ENCODE assay signal across 30 cellular contexts in genomic region chr13:33518442-33518841, GRCh38.
DNase-seq lines count a peak whose midpoint lies in the region; ATAC-seq, FAIRE-seq and TF ChIP-seq lines count a peak whose summit lies in the region.
"Had no signal": no experiment of that assay in that cellular context is flagged by ENCODE, and none has a peak within 500 bp of the region (broad histone marks: within the 10 kb centered on the region; RNA-seq: fewer than 3 reads in every experiment).

No MANE protein-coding gene starts in this region.

- H3K27ac Mint-ChIP-seq in GM23338 (no peak overlapping the region; the same call in 1 of the 2 replicates), astrocyte (ENCODE audit: unreplicated experiment) (peak overlapping the region; percentile 13)
- H3K27ac Mint-ChIP-seq: activated naive CD8-positive, alpha-beta T cell treated with anti-CD3 and anti-CD28 coated beads for 36 hours; HFFc6; neural progenitor cell had no signal

- H2AFZ ChIP-seq in GM23338 (peak overlapping the region; percentile 80; the same call in 1 of the 2 replicates), astrocyte (ENCODE audit: low read depth, low read length) (no peak overlapping the region)
- H2AFZ ChIP-seq: hepatocyte, neural progenitor cell, parathyroid adenoma had no signal

- peaks cover 2% of the 10 kb centered on the region for H3K27me3 Mint-ChIP-seq in GM23338 (ENCODE audit: insufficient read depth, low read depth, poor library complexity)
- H3K27me3 Mint-ChIP-seq in astrocyte (ENCODE audit: low read depth, unreplicated experiment) = no peaks in the 10 kb centered on the region

- no peak overlapping the region for H3K9ac ChIP-seq in astrocyte (ENCODE audit: low read length)
- H3K9ac ChIP-seq: neural progenitor cell, parathyroid adenoma had no signal

- H3K4me1 ChIP-seq in GM23338 (ENCODE audit: insufficient read depth) (peaks cover 17% of the 10 kb centered on the region), astrocyte (ENCODE audit: insufficient read depth, low read length) (peaks cover 17% of the 10 kb centered on the region), body of pancreas (peaks cover 8% of the 10 kb centered on the region)
- H3K4me1 ChIP-seq: gastrocnemius medialis, parathyroid adenoma, right atrium auricular region had no signal

- H3K79me2 ChIP-seq in GM23338 (replicated peaks; ENCODE audit: insufficient read depth) (no peaks in the 10 kb centered on the region), astrocyte (ENCODE audit: insufficient read depth, low read length) (no peaks in the 10 kb centered on the region)
- H3K79me2 ChIP-seq: hepatocyte, parathyroid adenoma had no signal

- in situ Hi-C loops in brain microvascular endothelial cell (cut with HindIII; ENCODE audit: low pct_ligation_motif_present, low sequenced_read_pairs) = no loop called here

- H3K4me3 Mint-ChIP-seq in GM23338 (no peak overlapping the region), astrocyte (ENCODE audit: unreplicated experiment) (no peak overlapping the region)
- H3K4me3 Mint-ChIP-seq: activated naive CD8-positive, alpha-beta T cell treated with anti-CD3 and anti-CD28 coated beads for 36 hours; CD4-positive, alpha-beta memory T cell; HFFc6; neural progenitor cell had no signal

- H3K27ac ChIP-seq in GM23338 (ENCODE audit: low read depth) = no peak overlapping the region
- no peak overlapping the region for H3K27ac ChIP-seq in astrocyte (ENCODE audit: low read depth, low read length)
- no peak overlapping the region for H3K27ac ChIP-seq in brain microvascular endothelial cell
- H3K27ac ChIP-seq in body of pancreas = no peak overlapping the region
- H3K27ac ChIP-seq: gastrocnemius medialis, hepatocyte, neural progenitor cell, parathyroid adenoma, right atrium auricular region had no signal

- no peak for TF ChIP-seq POLR2A in body of pancreas (IDR thresholded peaks at IDR 0.05)

- H3K4me3 ChIP-seq in GM23338 (no peak overlapping the region), astrocyte (ENCODE audit: insufficient read depth, low read depth, low read length) (no peak overlapping the region), brain microvascular endothelial cell (ENCODE audit: low read depth, low read length) (no peak overlapping the region), body of pancreas (no peak overlapping the region)
- H3K4me3 ChIP-seq: gastrocnemius medialis, GM23248, hepatocyte, neural progenitor cell, right atrium auricular region had no signal

- peaks cover 9% of the 10 kb centered on the region; the same call in 1 of the 2 replicates for H3K9me2 ChIP-seq in GM23338 (ENCODE audit: insufficient read depth)

- peaks cover 44% of the 10 kb centered on the region for H3K4me1 Mint-ChIP-seq in GM23338
- peaks cover 28% of the 10 kb centered on the region for H3K4me1 Mint-ChIP-seq in astrocyte (ENCODE audit: low read depth, unreplicated experiment)
- H3K4me1 Mint-ChIP-seq: activated naive CD8-positive, alpha-beta T cell treated with anti-CD3 and anti-CD28 coated beads for 36 hours; CD4-positive, alpha-beta memory T cell had no signal

- FAIRE-seq in astrocyte (lab: Jason Lieb, UNC) = no peak
- FAIRE-seq: endometrium had no signal

- intact Hi-C loops in body of pancreas (cut with DNase I) = no loop called here

- no peaks in the 10 kb centered on the region for H3K36me3 ChIP-seq in GM23338 (ENCODE audit: insufficient read depth)
- H3K36me3 ChIP-seq in astrocyte (ENCODE audit: insufficient read depth, low read length) = no peaks in the 10 kb centered on the region
- H3K36me3 ChIP-seq in brain microvascular endothelial cell (replicated peaks) = no peaks in the 10 kb centered on the region
- no peaks in the 10 kb centered on the region for H3K36me3 ChIP-seq in body of pancreas (replicated peaks in 1 of 2; ENCODE audit: insufficient read depth in 1 of 2, low read depth in 2 of 2)
- H3K36me3 ChIP-seq: gastrocnemius medialis, neural progenitor cell, right atrium auricular region had no signal

- no peaks in the 10 kb centered on the region for H3K27me3 ChIP-seq in GM23338 (ENCODE audit: insufficient read depth)
- H3K27me3 ChIP-seq in astrocyte (ENCODE audit: insufficient read depth, low read length) = no peaks in the 10 kb centered on the region
- no peaks in the 10 kb centered on the region for H3K27me3 ChIP-seq in brain microvascular endothelial cell (replicated peaks)
- no peaks in the 10 kb centered on the region for H3K27me3 ChIP-seq in body of pancreas
- H3K27me3 ChIP-seq: gastrocnemius medialis, hepatocyte, neural progenitor cell, right atrium auricular region had no signal

- H3K4me2 ChIP-seq in GM23338 = peak overlapping the region; percentile 40
- H3K4me2 ChIP-seq in astrocyte (ENCODE audit: low read length) = no peak overlapping the region
- H3K4me2 ChIP-seq: hepatocyte, neural progenitor cell had no signal

- H4K20me1 ChIP-seq in GM23338 (replicated peaks; ENCODE audit: insufficient read depth) (no peaks in the 10 kb centered on the region), astrocyte (ENCODE audit: insufficient read depth, low read length) (no peaks in the 10 kb centered on the region)

- no peak for ATAC-seq in GM23338
- ATAC-seq in GM21786 (IDR thresholded peaks at IDR 0.05; ENCODE audit: unreplicated experiment) = no peak
- no peak for ATAC-seq in body of pancreas
- ATAC-seq: gastrocnemius medialis, left cardiac atrium had no signal

- TF ChIP-seq CTCF in GM23338 (conservative IDR thresholded peaks at IDR 0.05; ENCODE audit: low read depth in 2 of 2) (no peak), astrocyte (IDR thresholded peaks at IDR 0.05; ENCODE audit: insufficient read depth, low read depth, low read length) (no peak), brain microvascular endothelial cell (IDR thresholded peaks at IDR 0.05; ENCODE audit: low read depth, low read length, missing control alignments) (no peak), body of pancreas (IDR thresholded peaks at IDR 0.05) (no peak)

- 42% methylated on average over 3 of the region's 3 CpGs for WGBS in body of pancreas, 2 donors

- H3K9me3 ChIP-seq in astrocyte (ENCODE audit: insufficient read depth, low read depth, low read length) = no peaks in the 10 kb centered on the region
- H3K9me3 ChIP-seq in body of pancreas = no peaks in the 10 kb centered on the region
- H3K9me3 ChIP-seq: gastrocnemius medialis, right atrium auricular region had no signal

- H3K36me3 Mint-ChIP-seq in GM23338 (ENCODE audit: low read depth) (no peaks in the 10 kb centered on the region), astrocyte (ENCODE audit: low read depth, unreplicated experiment) (peaks cover 2% of the 10 kb centered on the region)
- H3K36me3 Mint-ChIP-seq: activated naive CD8-positive, alpha-beta T cell treated with anti-CD3 and anti-CD28 coated beads for 36 hours; CD4-positive, alpha-beta memory T cell; neural progenitor cell had no signal

- DNase-seq in DMS53 treated with DMSO at 0.1 percent for 48 hours (lab: John Stamatoyannopoulos, UW; ENCODE audit: unreplicated experiment) (peak; percentile 1), GM23338 (ENCODE audit: low spot score) (no peak), NCI-H187 treated with DMSO at 0.1 percent for 48 hours (lab: John Stamatoyannopoulos, UW) (peak; percentile 24), astrocyte (ENCODE audit: low read depth) (no peak), NCI-H226 (no peak), brain microvascular endothelial cell (no peak), body of pancreas (no peak)
- DNase-seq: activated CD4-positive, alpha-beta T cell treated with anti-CD3 and anti-CD28 coated beads for 1 hour; activated naive CD8-positive, alpha-beta T cell treated with anti-CD3 and anti-CD28 coated beads for 36 hours; activated T-cell treated with anti-CD3 and anti-CD28 coated beads for 4 hours; CD4-positive, alpha-beta memory T cell; dermis blood vessel endothelial cell; gastrocnemius medialis; GF-D8; HFFc6; left cardiac atrium; mammary epithelial cell; NCI-H1436; NCI-H2107; NCI-H526; stimulated activated CD4-positive, alpha-beta T cell treated with anti-CD3 and anti-CD28 coated beads, Interleukin-2, amount 100 ng/mL, for 48 hours; T-helper 2 cell; trophoblast cell had no signal

- H3K9me3 Mint-ChIP-seq in GM23338 = no peaks in the 10 kb centered on the region
- no peaks in the 10 kb centered on the region for H3K9me3 Mint-ChIP-seq in astrocyte (ENCODE audit: unreplicated experiment)
- H3K9me3 Mint-ChIP-seq: activated naive CD8-positive, alpha-beta T cell treated with anti-CD3 and anti-CD28 coated beads for 36 hours; HFFc6; neural progenitor cell had no signal

- H3F3A ChIP-seq in GM23338 (replicated peaks; ENCODE audit: low read depth) = no peaks in the 10 kb centered on the region

TF ChIP-seq in GM23338, 12 proteins besides CTCF, POLR2A, EP300 and RAD21:
- no peak for TF ChIP-seq REST (IDR thresholded peaks at IDR 0.05; ENCODE audit: unreplicated experiment)
- TF ChIP-seq EZH2phosphoT487 (IDR thresholded peaks at IDR 0.05; ENCODE audit: unreplicated experiment) = no peak
- TF ChIP-seq NANOG (IDR thresholded peaks at IDR 0.05; ENCODE audit: borderline replicate concordance) = no peak
- TF ChIP-seq CREB1 (CRISPR knock-in tag; IDR thresholded peaks at IDR 0.05; ENCODE audit: low read depth) = no peak

Comparison
In these comparisons a context has a peak if more than half of its experiments do, and no peak if none do; other contexts are left out.
1. DNase-seq: peak in DMS53 treated with DMSO at 0.1 percent for 48 hours (single experiment) and NCI-H187 treated with DMSO at 0.1 percent for 48 hours (single experiment); none in GM23338 (single experiment), astrocyte (single experiment), NCI-H226 (single experiment), brain microvascular endothelial cell (single experiment) and body of pancreas (0 of 4).